In the genomic region with DNA sequence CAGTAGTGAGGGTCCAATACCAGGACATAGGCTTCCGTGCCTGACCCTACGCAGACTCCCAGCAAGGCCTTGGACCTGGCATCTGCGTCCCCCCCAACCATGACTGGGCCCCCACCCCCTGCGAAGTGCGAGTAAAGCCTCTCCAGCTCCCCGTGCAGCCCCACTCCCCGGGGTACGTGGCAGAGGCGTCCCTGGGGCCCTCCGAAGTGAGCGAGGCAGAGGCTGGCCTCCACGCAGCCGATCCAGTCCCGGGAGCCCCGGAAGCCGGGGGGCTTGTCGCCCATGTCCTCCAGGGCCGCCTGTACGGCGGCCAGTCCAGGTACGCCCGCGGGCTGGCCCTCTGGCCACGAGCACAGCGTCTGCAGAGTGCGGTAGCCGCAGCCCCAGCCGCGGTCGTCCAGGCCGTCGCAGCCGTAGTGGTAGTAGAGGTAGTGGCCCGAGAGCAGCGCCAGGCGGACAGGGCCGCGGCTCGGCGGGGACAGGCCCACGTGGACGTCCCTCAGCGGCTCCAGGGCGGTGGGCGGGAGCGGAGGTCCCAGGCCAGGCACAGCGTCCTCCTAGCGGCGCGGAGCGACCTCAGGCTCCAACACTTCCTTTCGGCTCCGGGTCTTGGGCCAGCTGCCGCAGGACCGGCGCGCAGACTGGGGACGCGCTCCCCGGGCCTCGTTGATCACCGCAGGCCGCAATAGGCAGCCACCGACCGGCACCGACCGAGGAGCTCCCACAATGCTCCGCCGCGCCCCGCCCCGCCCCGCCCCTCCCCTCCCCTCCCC, we compare ENCODE assay signal across 8 cellular contexts. TPM values are rescaled to one million over a fixed set of nuclear protein-coding genes. Genes with fewer than 3 reads are reported as not detected.
A peak's percentile ranks its signal among the peaks of the same experiment; 100 is the strongest.
DNase-seq lines count a peak whose midpoint lies in the region; ATAC-seq and TF ChIP-seq lines count a peak whose summit lies in the region.

A gene (minus strand): TSS at position 728 of the 773 bp plus-strand sequence. CDS start 444 bp downstream, at position 284.

- peak within 1 kb of the TSS; percentile 62 for H3K27ac Mint-ChIP-seq in activated T-cell treated with anti-CD3 and anti-CD28 coated beads, Interleukin-2, amount 50 U/mL, for 72 hours

- no peaks in the 10 kb centered on the region for H3K27me3 ChIP-seq in BJ (ENCODE audit: control insufficient read depth, insufficient read depth, low read length)

- H3K4me3 ChIP-seq in BJ (ENCODE audit: low read depth, low read length) (peak within 1 kb of the TSS; percentile 61), skin epidermis (peak within 1 kb of the TSS; percentile 63 to 85 (median 76))

- peak; percentile 75 for TF ChIP-seq POLR2A in GM19099 (IDR thresholded peaks at IDR 0.05; ENCODE audit: extremely low read depth, insufficient read length, low read depth)

- peaks cover 50% of the 10 kb centered on the region for H3K4me1 Mint-ChIP-seq in activated T-cell treated with anti-CD3 and anti-CD28 coated beads, Interleukin-2, amount 50 U/mL, for 72 hours (ENCODE audit: low read depth)

- H3K4me3 Mint-ChIP-seq in activated T-cell treated with anti-CD3 and anti-CD28 coated beads, Interleukin-2, amount 50 U/mL, for 72 hours = peak within 1 kb of the TSS; percentile 83 to 89

- H3K36me3 Mint-ChIP-seq in activated T-cell treated with anti-CD3 and anti-CD28 coated beads, Interleukin-2, amount 50 U/mL, for 72 hours (ENCODE audit: insufficient read depth in 2 of 2) = peaks cover 10 to 11% of the 10 kb centered on the region in 2 donors

- peak; percentile 22 for ATAC-seq in HG03354 (IDR thresholded peaks at IDR 0.05; ENCODE audit: poor library complexity, severe bottlenecking, unreplicated experiment)
- ATAC-seq in activated T-cell treated with anti-CD3 and anti-CD28 coated beads, Interleukin-2, amount 50 U/mL, for 72 hours (replicated peaks in 1 of 2) = peak; percentile 54 to 58

- peak within 1 kb of the TSS; percentile 40 to 97 (median 87) for H3K27ac ChIP-seq in skin epidermis

- peaks cover 36% of the 10 kb centered on the region for H3K36me3 ChIP-seq in BJ (ENCODE audit: control insufficient read depth, insufficient read depth, low read length)

- CTCF ChIA-PET in BJ (lab: Yijun Ruan, JAX) = interaction anchor here (0.6 to 2.0 kb wide), 7 partner anchors 62 to 188 kb away, joined by 3 to 9 read pairs (median 3); a partner anchor contains a TSS

- H3K27me3 Mint-ChIP-seq in activated T-cell treated with anti-CD3 and anti-CD28 coated beads, Interleukin-2, amount 50 U/mL, for 72 hours (ENCODE audit: low read depth) = peaks cover 32% of the 10 kb centered on the region

- TF ChIP-seq CTCF in BJ (IDR thresholded peaks at IDR 0.05; ENCODE audit: insufficient read depth, low read depth, low read length) = no peak

- POLR2A ChIA-PET in BJ (lab: Charles Lee) = interaction anchor here (0.6 to 1.5 kb wide), 6 partner anchors 14 to 277 kb away, joined by 3 to 16 read pairs (median 10); a partner anchor contains a TSS

- H3K9me3 Mint-ChIP-seq in activated T-cell treated with anti-CD3 and anti-CD28 coated beads, Interleukin-2, amount 50 U/mL, for 72 hours = no peaks in the 10 kb centered on the region

- no peak for DNase-seq in BJ (ENCODE audit: low read depth)
- DNase-seq in activated T-cell treated with anti-CD3 and anti-CD28 coated beads, Interleukin-2, amount 50 U/mL, for 72 hours = no peak
- DNase-seq in hepatic stellate cell (ENCODE audit: low spot score) = peak; percentile 67
- DNase-seq in NCI-H748 (lab: John Stamatoyannopoulos, UW; ENCODE audit: unreplicated experiment) = no peak
- DNase-seq in pons (ENCODE audit: low spot score) = no peak

RNA-seq across cellular contexts. Expression of the gene that starts here (rescaled TPM):
- 1.1 and 2.0 TPM in 2 replicates for polyA plus RNA-seq in BJ (2011; rRNA removed)
- polyA minus RNA-seq in BJ (2011; rRNA and poly(A)+ RNA removed) = 1.0 and 1.6 TPM in 2 replicates
- under 1 TPM; 0.34 to 0.83 TPM for total RNA-seq in activated T-cell treated with anti-CD3 and anti-CD28 coated beads, Interleukin-2, amount 50 U/mL, for 72 hours

Comparison
In these comparisons a context has a peak if more than half of its experiments do, and no peak if none do; other contexts are left out.
1. Peak in ATAC-seq in activated T-cell treated with anti-CD3 and anti-CD28 coated beads, Interleukin-2, amount 50 U/mL, for 72 hours; RNA of the gene not detected or under 1 TPM.